8 cellular contexts compared by ENCODE assay signal in genomic region chr1:247357781-247358211, GRCh38. TPM values are rescaled to one million over a fixed set of nuclear protein-coding genes. Genes with fewer than 3 reads are reported as not detected.
DNase-seq lines count a peak whose midpoint lies in the region; ATAC-seq, FAIRE-seq and TF ChIP-seq lines count a peak whose summit lies in the region.

No MANE protein-coding gene starts in this region.

- TF ChIP-seq CTCF in left ventricle myocardium inferior (IDR thresholded peaks at IDR 0.05; ENCODE audit: borderline replicate concordance): no peak

- FAIRE-seq in urothelium cell line (lab: Jason Lieb, UNC): no peak

- no peak overlapping the region for H3K4me3 ChIP-seq in left ventricle myocardium inferior

- H3K27ac ChIP-seq in left ventricle myocardium inferior (replicated peaks) (peak overlapping the region; percentile 79), substantia nigra (ENCODE audit: low read depth, low read length, poor library complexity, severe bottlenecking) (no peak overlapping the region)

- no peaks in the 10 kb centered on the region for H3K9me3 ChIP-seq in left ventricle myocardium inferior (replicated peaks)

- no peaks in the 10 kb centered on the region for H3K36me3 ChIP-seq in left ventricle myocardium inferior

- H3K27me3 ChIP-seq in left ventricle myocardium inferior (ENCODE audit: low read depth): no peaks in the 10 kb centered on the region

- intact Hi-C loops in left ventricle myocardium inferior (cut with micrococcal nuclease): no loop called here

- DNase-seq in Caki2 (ENCODE audit: low read depth): peak; percentile 79
- no peak for DNase-seq in left ventricle myocardium inferior
- DNase-seq in urothelium cell line (ENCODE audit: low spot score): no peak
- DNase-seq in T1000 (lab: John Stamatoyannopoulos, UW): no peak
- no peak for DNase-seq in COLO829 (ENCODE audit: low spot score)
- no peak for DNase-seq in substantia nigra (lab: John Stamatoyannopoulos, UW)

- ATAC-seq in GM19463 (IDR thresholded peaks at IDR 0.05; ENCODE audit: unreplicated experiment) (peak; percentile 92), HG03354 (IDR thresholded peaks at IDR 0.05; ENCODE audit: poor library complexity, severe bottlenecking, unreplicated experiment) (peak; percentile 93)

- in situ Hi-C loops in Caki2 (cut with HindIII; ENCODE audit: low pct_unique_long_range_greater_than_20kb, low sequenced_read_pairs): no loop called here

- peaks cover 37% of the 10 kb centered on the region for H3K4me1 ChIP-seq in left ventricle myocardium inferior

RNA-seq across cellular contexts. Expression of gene ZNF496, which starts 26.1 kb away (rescaled TPM):
- total RNA-seq in Caki2 (2014; rRNA removed; shearing (Covaris generic); ENCODE audit: low replicate concordance): 30.9 and 47.0 TPM in 2 replicates
- total RNA-seq in left ventricle myocardium inferior: 12.8 TPM

RNA-seq across cellular contexts. Expression of gene NLRP3, which starts 58.2 kb away (rescaled TPM):
- total RNA-seq in Caki2 (2014; rRNA removed; shearing (Covaris generic); ENCODE audit: low replicate concordance): not detected in 2 replicates
- total RNA-seq in left ventricle myocardium inferior: 0.66 TPM
